9 cellular contexts compared by ENCODE assay signal in genomic region chr2:105776560-105776928, GRCh38. TPM values are rescaled to one million over a fixed set of nuclear protein-coding genes. Genes with fewer than 3 reads are reported as not detected.
A peak's percentile ranks its signal among the peaks of the same experiment; 100 is the strongest.
DNase-seq lines count a peak whose midpoint lies in the region; ATAC-seq lines count a peak whose summit lies in the region.
"Had no signal": no experiment of that assay in that cellular context is flagged by ENCODE, and none has a peak within 500 bp of the region (broad histone marks: within the 10 kb centered on the region; RNA-seq: fewer than 3 reads in every experiment).

No MANE protein-coding gene starts in this region.

- peak; percentile 30 for ATAC-seq in GM21723 (IDR thresholded peaks at IDR 0.05; ENCODE audit: unreplicated experiment)
- no peak for ATAC-seq in activated T-cell treated with anti-CD3 and anti-CD28 coated beads, Interleukin-2, amount 50 U/mL, for 72 hours (replicated peaks in 1 of 2)
- no peak for ATAC-seq in natural killer cell treated with Interleukin-12 subunit alpha and Interleukin-12 subunit beta and Interleukin-15 and Interleukin-18, amount 100 ng/mL, for 72 hours
- ATAC-seq in activated CD4-positive, CD25-positive, alpha-beta regulatory T cell treated with anti-CD3 and anti-CD28 coated beads, Interleukin-2, amount 50 U/mL, for 24 hours: no peak

- no peaks in the 10 kb centered on the region for H3K9me3 Mint-ChIP-seq in activated T-cell treated with anti-CD3 and anti-CD28 coated beads, Interleukin-2, amount 50 U/mL, for 72 hours
- no peaks in the 10 kb centered on the region for H3K9me3 Mint-ChIP-seq in natural killer cell treated with Interleukin-12 subunit alpha and Interleukin-12 subunit beta and Interleukin-15 and Interleukin-18, amount 100 ng/mL, for 72 hours

- in situ Hi-C loops in G401 (cut with HindIII; ENCODE audit: low sequenced_read_pairs): no loop called here

- H3K27ac Mint-ChIP-seq in activated T-cell treated with anti-CD3 and anti-CD28 coated beads, Interleukin-2, amount 50 U/mL, for 72 hours: peak overlapping the region; percentile 95
- peak overlapping the region; percentile 90 to 92 for H3K27ac Mint-ChIP-seq in natural killer cell treated with Interleukin-12 subunit alpha and Interleukin-12 subunit beta and Interleukin-15 and Interleukin-18, amount 100 ng/mL, for 72 hours

- peaks cover 10 to 18% of the 10 kb centered on the region in 2 donors for H3K36me3 Mint-ChIP-seq in activated T-cell treated with anti-CD3 and anti-CD28 coated beads, Interleukin-2, amount 50 U/mL, for 72 hours (ENCODE audit: insufficient read depth in 2 of 2)
- no peaks in the 10 kb centered on the region for H3K36me3 Mint-ChIP-seq in natural killer cell treated with Interleukin-12 subunit alpha and Interleukin-12 subunit beta and Interleukin-15 and Interleukin-18, amount 100 ng/mL, for 72 hours

- H3K4me3 Mint-ChIP-seq in activated T-cell treated with anti-CD3 and anti-CD28 coated beads, Interleukin-2, amount 50 U/mL, for 72 hours: peak overlapping the region; percentile 81 to 90
- H3K4me3 Mint-ChIP-seq in natural killer cell treated with Interleukin-12 subunit alpha and Interleukin-12 subunit beta and Interleukin-15 and Interleukin-18, amount 100 ng/mL, for 72 hours: peak overlapping the region; percentile 78

- H3K4me1 Mint-ChIP-seq in activated T-cell treated with anti-CD3 and anti-CD28 coated beads, Interleukin-2, amount 50 U/mL, for 72 hours (ENCODE audit: low read depth): peaks cover 97% of the 10 kb centered on the region
- peaks cover 76 to 80% of the 10 kb centered on the region in 2 donors for H3K4me1 Mint-ChIP-seq in natural killer cell treated with Interleukin-12 subunit alpha and Interleukin-12 subunit beta and Interleukin-15 and Interleukin-18, amount 100 ng/mL, for 72 hours (ENCODE audit: low read depth in 2 of 2)

- H3K27me3 Mint-ChIP-seq in activated T-cell treated with anti-CD3 and anti-CD28 coated beads, Interleukin-2, amount 50 U/mL, for 72 hours (ENCODE audit: low read depth): no peaks in the 10 kb centered on the region
- no peaks in the 10 kb centered on the region for H3K27me3 Mint-ChIP-seq in natural killer cell treated with Interleukin-12 subunit alpha and Interleukin-12 subunit beta and Interleukin-15 and Interleukin-18, amount 100 ng/mL, for 72 hours

- DNase-seq in G401 (ENCODE audit: low spot score): peak; percentile 67
- no peak for DNase-seq in activated T-cell treated with anti-CD3 and anti-CD28 coated beads, Interleukin-2, amount 50 U/mL, for 72 hours
- DNase-seq in natural killer cell treated with Interleukin-12 subunit alpha and Interleukin-12 subunit beta and Interleukin-15 and Interleukin-18, amount 100 ng/mL, for 72 hours (ENCODE audit: low spot score): no peak
- no peak for DNase-seq in HT-29 (ENCODE audit: low spot score)
- no peak for DNase-seq in T-helper 9 cell
- DNase-seq: Karpas-422, NCI-H748 treated with DMSO at 0.1 percent for 48 hours had no signal

RNA-seq across cellular contexts. Expression of gene NCK2, which starts 31.8 kb away (rescaled TPM):
- total RNA-seq in G401 (2014; rRNA removed; shearing (Covaris generic)): 12.4 and 12.9 TPM in 2 replicates
- 100 to 1,000 TPM; 159 to 161 TPM for total RNA-seq in activated T-cell treated with anti-CD3 and anti-CD28 coated beads, Interleukin-2, amount 50 U/mL, for 72 hours
- total RNA-seq in natural killer cell treated with Interleukin-12 subunit alpha and Interleukin-12 subunit beta and Interleukin-15 and Interleukin-18, amount 100 ng/mL, for 72 hours: 10 to 100 TPM; 44.7 to 47.4 TPM
- total RNA-seq in HT-29 (2014; rRNA removed; shearing (Covaris generic)): 29.1 and 31.2 TPM in 2 replicates
